ENCODE assay signal across 8 cellular contexts in genomic region chr21:31731112-31731801, GRCh38. TPM values are rescaled to one million over a fixed set of nuclear protein-coding genes. Genes with fewer than 3 reads are reported as not detected.
DNase-seq lines count a peak whose midpoint lies in the region; ATAC-seq, FAIRE-seq and TF ChIP-seq lines count a peak whose summit lies in the region.

No MANE protein-coding gene starts in this region.

- H3K4me3 Mint-ChIP-seq in CD4-positive, alpha-beta memory T cell: peak overlapping the region; percentile 24 to 94 (median 90)

- TF ChIP-seq CTCF in WI38 (IDR thresholded peaks at IDR 0.05; ENCODE audit: low read depth, low read length): no peak
- no peak for TF ChIP-seq CTCF in bronchial epithelial cell (IDR thresholded peaks at IDR 0.05; ENCODE audit: insufficient read depth, low read length, severe bottlenecking)

- DNase-seq in CD4-positive, alpha-beta memory T cell: peak in 4 of 5 donors; percentile 55 to 72 (median 64)
- DNase-seq in HK-2 (ENCODE audit: unreplicated experiment) (peak; percentile 38), bronchial epithelial cell (ENCODE audit: low read depth) (no peak), left colon (peak; percentile 71 to 81), HTR-8/SVneo (ENCODE audit: insufficient read length, low spot score) (no peak)
- peak; percentile 35 to 37 for DNase-seq in stimulated activated CD4-positive, alpha-beta T cell treated with anti-CD3 and anti-CD28 coated beads, Interleukin-2, amount 100 ng/mL, for 48 hours

- POLR2A ChIA-PET in CD4-positive, alpha-beta memory T cell (lab: Charles Lee; ENCODE audit: partially characterized antibody): interaction anchor here (1.5 kb wide), 1 partner anchor 71 kb away, joined by 6 read pairs; no protein-coding TSS in a partner anchor

- ATAC-seq in GM19463 (IDR thresholded peaks at IDR 0.05; ENCODE audit: unreplicated experiment) (peak; percentile 10), left colon (peak; percentile 64)

- no peaks in the 10 kb centered on the region for H3K27me3 ChIP-seq in CD4-positive, alpha-beta memory T cell (ENCODE audit: insufficient read depth, low read length)
- H3K27me3 ChIP-seq in bronchial epithelial cell (ENCODE audit: control insufficient read depth, insufficient read depth, low read length): no peaks in the 10 kb centered on the region

- H3K4me3 ChIP-seq in CD4-positive, alpha-beta memory T cell (ENCODE audit: low read length in 2 of 2): peak overlapping the region; percentile 67 to 89
- H3K4me3 ChIP-seq in WI38 (ENCODE audit: low read depth, low read length): peak overlapping the region; percentile 89
- peak overlapping the region; percentile 73 for H3K4me3 ChIP-seq in bronchial epithelial cell (ENCODE audit: low read depth, low read length)

- H3K27me3 Mint-ChIP-seq in CD4-positive, alpha-beta memory T cell: no peaks in the 10 kb centered on the region

- H3K36me3 ChIP-seq in CD4-positive, alpha-beta memory T cell (ENCODE audit: insufficient read depth, low read length): no peaks in the 10 kb centered on the region
- peaks cover 1% of the 10 kb centered on the region for H3K36me3 ChIP-seq in bronchial epithelial cell (ENCODE audit: control insufficient read depth, insufficient read depth, low read length)

- peak overlapping the region; percentile 54 to 94 (median 88) for H3K27ac Mint-ChIP-seq in CD4-positive, alpha-beta memory T cell

- intact Hi-C loops in CD4-positive, alpha-beta memory T cell (cut with micrococcal nuclease): loop anchor here (2.0 to 5.0 kb wide), 4 partner anchors 14 to 661 kb away; partner anchors contain the start of gene URB1
- intact Hi-C loops in left colon (cut with DNase I, micrococcal nuclease): no loop called here

- H3K9me3 Mint-ChIP-seq in CD4-positive, alpha-beta memory T cell: no peaks in the 10 kb centered on the region

- peaks cover 53% of the 10 kb centered on the region for H3K4me1 ChIP-seq in CD4-positive, alpha-beta memory T cell (ENCODE audit: insufficient read depth, low read length)

- CTCF ChIA-PET in CD4-positive, alpha-beta memory T cell (lab: Charles Lee; ENCODE audit: partially characterized antibody): no interaction called here

- peak overlapping the region; percentile 82 for H3K27ac ChIP-seq in CD4-positive, alpha-beta memory T cell (ENCODE audit: low read depth, low read length)

- FAIRE-seq in bronchial epithelial cell (lab: Jason Lieb, UNC) (no peak), HTR-8/SVneo (lab: Jason Lieb, UNC) (no peak)

- no peaks in the 10 kb centered on the region for H3K9me3 ChIP-seq in CD4-positive, alpha-beta memory T cell (ENCODE audit: control insufficient read depth in 1 of 2, low read length in 2 of 2)

- H3K4me1 Mint-ChIP-seq in CD4-positive, alpha-beta memory T cell: peaks cover 4 to 18% (median 9%) of the 10 kb centered on the region in 4 donors

- H3K36me3 Mint-ChIP-seq in CD4-positive, alpha-beta memory T cell: peaks cover 0 to 8% of the 10 kb centered on the region in 2 donors

RNA-seq across cellular contexts. Expression of gene SCAF4, which starts 0.7 kb away (rescaled TPM):
- 10 to 100 TPM; 60.2 to 64.7 TPM for total RNA-seq in CD4-positive, alpha-beta memory T cell
- polyA plus RNA-seq in CD4-positive, alpha-beta memory T cell: 10 to 100 TPM in 1 of 2 donors, 1 to 10 TPM in 1; 4.8 to 37.7 TPM
- total RNA-seq in bronchial epithelial cell (2.9 and 5.0 TPM in 2 replicates), left colon (10 to 100 TPM; 33.3 to 34.2 TPM)

Comparison
In these comparisons a context has a peak if more than half of its experiments do, and no peak if none do; other contexts are left out.
1. DNase-seq: peak in CD4-positive, alpha-beta memory T cell (4 of 5), HK-2 (single experiment), left colon (2 of 2) and stimulated activated CD4-positive, alpha-beta T cell treated with anti-CD3 and anti-CD28 coated beads, Interleukin-2, amount 100 ng/mL, for 48 hours (2 of 2); none in bronchial epithelial cell (single experiment) and HTR-8/SVneo (single experiment).
2. Peak in every context shown above with its lines, with median percentiles within 50 percentile points of each other: H3K4me3 ChIP-seq.